Comparison of ENCODE assay signal across 14 cellular contexts in genomic region chr10:26879744-26880143, GRCh38. TPM values are rescaled to one million over a fixed set of nuclear protein-coding genes. Genes with fewer than 3 reads are reported as not detected.
DNase-seq lines count a peak whose midpoint lies in the region; ATAC-seq, FAIRE-seq and TF ChIP-seq lines count a peak whose summit lies in the region.
"Had no signal": no experiment of that assay in that cellular context is flagged by ENCODE, and none has a peak within 500 bp of the region (broad histone marks: within the 10 kb centered on the region; RNA-seq: fewer than 3 reads in every experiment).

No MANE protein-coding gene starts in this region.

- no peaks in the 10 kb centered on the region for H3K9me3 ChIP-seq in adrenal gland (replicated peaks in 1 of 3)

- H3K4me1 ChIP-seq in adrenal gland (replicated peaks in 1 of 2) = no peaks in the 10 kb centered on the region

- ATAC-seq in left lobe of liver (peak; percentile 47), HG02798 (IDR thresholded peaks at IDR 0.05; ENCODE audit: poor library complexity, unreplicated experiment) (no peak)

- no peak overlapping the region for H3K27ac ChIP-seq in adrenal gland

- intact Hi-C loops in adrenal gland (cut with DNase I) = loop anchor here in 1 of 2 donors (10.0 kb wide), 1 partner anchor 155 kb away; no protein-coding TSS in a partner anchor

- DNase-seq in Ammon's horn (ENCODE audit: low spot score) = peak; percentile 53
- no peak for DNase-seq in H54 (ENCODE audit: insufficient read length, low spot score)
- DNase-seq in NCI-H748 (lab: John Stamatoyannopoulos, UW; ENCODE audit: unreplicated experiment) = peak; percentile 74
- DNase-seq in left lobe of liver (ENCODE audit: low spot score) = no peak
- DNase-seq in iPS-NIHi7 (ENCODE audit: extremely low spot score) = no peak
- no peak for DNase-seq in adrenal gland
- no peak for DNase-seq in hepatic stellate cell (ENCODE audit: low spot score)
- DNase-seq: activated CD4-positive, alpha-beta T cell treated with anti-CD3 and anti-CD28 coated beads, Interleukin-2, amount 50 U/mL, for 4 hours; activated effector memory CD4-positive, alpha-beta T cell treated with anti-CD3 and anti-CD28 coated beads, Interleukin-2, amount 50 U/mL, for 16 hours; CD4-positive, alpha-beta T cell; endodermal cell; HCEC 1CT; stimulated activated CD4-positive, alpha-beta T cell treated with anti-CD3 and anti-CD28 coated beads, Interleukin-2, amount 100 ng/mL, for 48 hours had no signal

- WGBS in adrenal gland, 4 donors = 53 to 63% (median 54%) methylated on average over 5 of the region's 5 CpGs

- TF ChIP-seq POLR2A in H54 (IDR thresholded peaks at IDR 0.05; ENCODE audit: low read depth, low read length) (no peak), adrenal gland (IDR thresholded peaks at IDR 0.05) (no peak)

- no peak overlapping the region for H3K4me3 ChIP-seq in adrenal gland

- TF ChIP-seq CTCF in adrenal gland (IDR thresholded peaks at IDR 0.05) = no peak

- peak; percentile 55 for FAIRE-seq in H54 (lab: Jason Lieb, UNC)

- peaks cover 9% of the 10 kb centered on the region for H3K27me3 ChIP-seq in adrenal gland

- no peaks in the 10 kb centered on the region for H3K36me3 ChIP-seq in adrenal gland (replicated peaks in 1 of 2)

RNA-seq across cellular contexts. Expression of gene ABI1, which starts 19.0 kb away (rescaled TPM):
- 13.7 TPM for total RNA-seq in left lobe of liver
- total RNA-seq in adrenal gland = 10 to 100 TPM; 13.3 to 38.9 (median 31.1) TPM
- polyA plus RNA-seq in adrenal gland = 10 to 100 TPM; 14.0 to 38.4 (median 18.7) TPM

Comparison
In these comparisons a context has a peak if more than half of its experiments do, and no peak if none do; other contexts are left out.
1. DNase-seq: peak in Ammon's horn (single experiment) and NCI-H748 (single experiment); none in H54 (single experiment), left lobe of liver (single experiment), iPS-NIHi7 (single experiment), adrenal gland (0 of 7) and hepatic stellate cell (single experiment).